In genomic region chr3:63739474-63739873, GRCh38 we compare ENCODE assay signal across 29 cellular contexts.
"Had no signal": no experiment of that assay in that cellular context is flagged by ENCODE, and none has a peak within 500 bp of the region (broad histone marks: within the 10 kb centered on the region; RNA-seq: fewer than 3 reads in every experiment).

No MANE protein-coding gene starts in this region.

- DNase-seq: activated effector memory CD4-positive, alpha-beta T cell treated with anti-CD3 and anti-CD28 coated beads, Interleukin-2, amount 50 U/mL, for 16 hours; activated effector memory CD4-positive, alpha-beta T cell treated with Interleukin-2 at 50 U/mL for 16 hours; activated gamma-delta T cell; activated gamma-delta T cell treated with Interleukin-2 at 50 U/mL for 16 hours; activated naive CD4-positive, alpha-beta T cell; activated naive CD4-positive, alpha-beta T cell treated with anti-CD3 and anti-CD28 coated beads for 36 hours; activated naive CD4-positive, alpha-beta T cell treated with anti-CD3 and anti-CD28 coated beads, Interleukin-2, amount 10 ng/mL, durations not matched to agents 7 days and 5 days; activated naive CD4-positive, alpha-beta T cell treated with anti-CD3 and anti-CD28 coated beads, Interleukin-2, amount 50 U/mL, for 16 hours; activated naive CD4-positive, alpha-beta T cell treated with Interleukin-2 at 50 U/mL for 16 hours; activated naive CD8-positive, alpha-beta T cell treated with anti-CD3 and anti-CD28 coated beads for 36 hours; activated naive CD8-positive, alpha-beta T cell treated with anti-CD3 and anti-CD28 coated beads, Interleukin-2, amount 10 ng/mL, durations not matched to agents 7 days and 5 days; activated naive CD8-positive, alpha-beta T cell treated with anti-CD3 and anti-CD28 coated beads, Interleukin-2, amount 50 U/mL, for 24 hours; activated T-cell treated with anti-CD3 and anti-CD28 coated beads, Interleukin-2, amount 50 U/mL, for 1 hour; activated T-cell treated with anti-CD3 and anti-CD28 coated beads, Interleukin-2, amount 50 U/mL, for 24 hours; activated T-cell treated with anti-CD3 and anti-CD28 coated beads, Interleukin-2, amount 50 U/mL, for 4 hours; activated T-cell treated with anti-CD3 and anti-CD28 coated beads, Interleukin-2, amount 50 U/mL, for 48 hours; activated T-cell treated with anti-CD3 and anti-CD28 coated beads, Interleukin-2, amount 50 U/mL, for 72 hours; adrenal gland; amniotic stem cell; amygdala; anterior cingulate cortex; aorta; body of pancreas; brain microvascular endothelial cell; caudate nucleus; central memory CD4-positive, alpha-beta T cell; cerebellar nuclear complex had no signal

- FAIRE-seq: astrocyte, bronchial epithelial cell had no signal
